In the genomic region with DNA sequence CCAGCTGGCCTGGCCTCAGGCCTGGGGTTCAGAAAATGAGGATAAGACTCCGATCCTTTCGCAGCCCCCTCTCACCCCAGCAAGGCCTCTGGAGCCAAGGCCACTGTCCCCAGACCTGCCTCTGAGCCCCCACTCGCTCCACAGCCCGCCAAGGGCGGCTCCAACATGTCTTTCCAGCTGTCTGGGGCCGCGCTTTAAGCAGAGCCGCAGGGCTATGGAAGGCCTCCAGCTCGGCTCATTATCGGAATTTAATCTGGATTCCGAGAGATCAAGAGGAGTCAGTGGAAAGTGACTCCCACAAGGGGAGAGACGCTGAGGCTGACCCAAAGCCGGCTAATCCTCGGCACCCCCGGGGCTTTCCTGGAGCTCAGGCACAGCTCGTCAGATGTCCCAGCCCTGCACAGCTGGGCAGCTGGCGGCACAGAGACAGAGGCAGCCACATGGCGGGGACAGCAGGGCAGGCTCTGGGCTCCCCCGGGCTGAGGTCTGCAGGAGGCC, we compare ENCODE assay signal across 19 cellular contexts. TPM values are rescaled to one million over a fixed set of nuclear protein-coding genes. Genes with fewer than 3 reads are reported as not detected.
DNase-seq lines count a peak whose midpoint lies in the region; ATAC-seq and TF ChIP-seq lines count a peak whose summit lies in the region.
"Had no signal": no experiment of that assay in that cellular context is flagged by ENCODE, and none has a peak within 500 bp of the region (broad histone marks: within the 10 kb centered on the region; RNA-seq: fewer than 3 reads in every experiment).

No MANE protein-coding gene starts in this region.

- DNase-seq in SJCRH30 (peak; percentile 100), right cardiac atrium (peak in 2 of 3 donors; percentile 19 to 61), spleen (no peak)
- no peak for DNase-seq in effector memory CD4-positive, alpha-beta T cell
- DNase-seq in activated CD4-positive, CD25-positive, alpha-beta regulatory T cell treated with anti-CD3 and anti-CD28 coated beads, Interleukin-2, amount 50 U/mL, for 72 hours = no peak
- DNase-seq: activated CD4-positive, alpha-beta T cell treated with anti-CD3 and anti-CD28 coated beads for 1 hour; activated CD8-positive, alpha-beta memory T cell treated with anti-CD3 and anti-CD28 coated beads, Interleukin-2, amount 50 U/mL, for 4 hours; activated naive CD4-positive, alpha-beta T cell treated with anti-CD3 and anti-CD28 coated beads, Interleukin-2, amount 50 U/mL, for 16 hours; CD4-positive, CD25-positive, alpha-beta regulatory T cell; Karpas-422; NCI-H1436 treated with DMSO at 0.1 percent for 48 hours; NCI-H446 treated with DMSO at 0.1 percent for 48 hours; PC-9; T-cell had no signal

- H3K4me3 ChIP-seq in HEK293 (ENCODE audit: low read depth, low read length) = no peak overlapping the region
- H3K4me3 ChIP-seq in SJCRH30 = peak overlapping the region; percentile 39
- H3K4me3 ChIP-seq in right cardiac atrium (ENCODE audit: low read length) = no peak overlapping the region
- H3K4me3 ChIP-seq in spleen = no peak overlapping the region
- no peak overlapping the region for H3K4me3 ChIP-seq in effector memory CD4-positive, alpha-beta T cell (ENCODE audit: insufficient read depth, low read depth, low read length, poor library complexity, severe bottlenecking)
- H3K4me3 ChIP-seq: PC-9 had no signal

- peak; percentile 24 to 27 for ATAC-seq in right cardiac atrium
- ATAC-seq in GM19035 (IDR thresholded peaks at IDR 0.05; ENCODE audit: unreplicated experiment) = no peak
- no peak for ATAC-seq in HG02798 (IDR thresholded peaks at IDR 0.05; ENCODE audit: poor library complexity, unreplicated experiment)
- ATAC-seq: T-cell had no signal

- POLR2A ChIA-PET in HEK293 (lab: Yijun Ruan, JAX) = no interaction called here

- H3K9me3 ChIP-seq in HEK293 (ENCODE audit: control insufficient read depth, insufficient read depth, low read depth, low read length) (no peaks in the 10 kb centered on the region), SJCRH30 (replicated peaks) (no peaks in the 10 kb centered on the region), right cardiac atrium (ENCODE audit: control insufficient read depth, low read length) (no peaks in the 10 kb centered on the region), spleen (no peaks in the 10 kb centered on the region)
- H3K9me3 ChIP-seq in effector memory CD4-positive, alpha-beta T cell (ENCODE audit: control insufficient read depth, low read length) = no peaks in the 10 kb centered on the region

- TF ChIP-seq POLR2A in spleen (IDR thresholded peaks at IDR 0.05) = no peak

- TF ChIP-seq CTCF in HEK293 (tag by site-specific recombination; IDR thresholded peaks at IDR 0.05) (no peak), spleen (IDR thresholded peaks at IDR 0.05 in 8 of 11, conservative IDR thresholded peaks at IDR 0.05 in 3 of 11) (no peak)

- H3K27ac ChIP-seq in HEK293 (ENCODE audit: extremely low read depth, low read depth, low read length) (no peak overlapping the region), SJCRH30 (peak overlapping the region; percentile 80), right cardiac atrium (ENCODE audit: low read length) (peak overlapping the region; percentile 10), spleen (peak overlapping the region in 5 of 8 donors; percentile 14 to 59 (median 45))
- H3K27ac ChIP-seq in effector memory CD4-positive, alpha-beta T cell (ENCODE audit: insufficient read depth, low read length, poor library complexity, severe bottlenecking) = no peak overlapping the region
- H3K27ac ChIP-seq: PC-9 had no signal

- CTCF ChIA-PET in HEK293 (lab: Yijun Ruan, JAX) = interaction anchor here (2.9 kb wide), 1 partner anchor 108 kb away, joined by 14 read pairs; no protein-coding TSS in a partner anchor

- WGBS in right cardiac atrium = 38% methylated on average over 19 of the region's 19 CpGs
- 61 to 74% (median 65%) methylated on average over 18 to 19 of the region's 19 CpGs for WGBS in spleen, 5 donors

- H3K4me1 ChIP-seq in HEK293 (ENCODE audit: control insufficient read depth, insufficient read depth, low read length) (no peaks in the 10 kb centered on the region), SJCRH30 (peaks cover 37% of the 10 kb centered on the region), right cardiac atrium (ENCODE audit: control insufficient read depth, insufficient read depth, low read length) (peaks cover 3% of the 10 kb centered on the region), spleen (peaks cover 0 to 23% (median 0%) of the 10 kb centered on the region in 6 donors)
- no peaks in the 10 kb centered on the region for H3K4me1 ChIP-seq in effector memory CD4-positive, alpha-beta T cell (ENCODE audit: control insufficient read depth, insufficient read depth, low read length, poor library complexity, severe bottlenecking)

- H3K36me3 ChIP-seq in HEK293 (ENCODE audit: control insufficient read depth in 2 of 2, insufficient read depth in 1 of 2, low read length in 2 of 2) = peaks cover 0 to 30% of the 10 kb centered on the region in 2 experiments; a peak in 1 of 3 replicates
- no peaks in the 10 kb centered on the region for H3K36me3 ChIP-seq in SJCRH30
- H3K36me3 ChIP-seq in spleen = no peaks in the 10 kb centered on the region
- no peaks in the 10 kb centered on the region for H3K36me3 ChIP-seq in effector memory CD4-positive, alpha-beta T cell (ENCODE audit: control insufficient read depth, insufficient read depth, low read length)

- intact Hi-C loops in right cardiac atrium (cut with DNase I) (no loop called here), spleen (cut with DNase I; ENCODE audit: low total_unique reads) (no loop called here)

- H3K27me3 ChIP-seq in SJCRH30 (no peaks in the 10 kb centered on the region), right cardiac atrium (ENCODE audit: control insufficient read depth, insufficient read depth) (no peaks in the 10 kb centered on the region), spleen (replicated peaks in 1 of 7) (peaks cover 0 to 19% (median 0%) of the 10 kb centered on the region in 7 donors)
- H3K27me3 ChIP-seq in effector memory CD4-positive, alpha-beta T cell (replicated peaks; ENCODE audit: control insufficient read depth, insufficient read depth, low read length, poor library complexity, severe bottlenecking) = no peaks in the 10 kb centered on the region

TF ChIP-seq in HEK293, 187 proteins besides CTCF, POLR2A, EP300 and RAD21:
- no peak for TF ChIP-seq ZNF571 (tag by site-specific recombination; IDR thresholded peaks at IDR 0.05)
- no peak for TF ChIP-seq ZNF335 (tag by site-specific recombination; conservative IDR thresholded peaks at IDR 0.05)
- TF ChIP-seq ZIC2 (tag by site-specific recombination; IDR thresholded peaks at IDR 0.05) = peak; percentile 88
TF ChIP-seq in HEK293: peak in this region for 1.

RNA-seq across cellular contexts. Expression of gene BMP7, which starts 41.8 kb away (rescaled TPM):
- 14.6 and 15.6 TPM in 2 replicates for total RNA-seq in SJCRH30 (2014; rRNA removed; shearing (Covaris generic))
- total RNA-seq in right cardiac atrium (10 to 100 TPM; 29.1 to 39.4 (median 32.3) TPM), spleen (1 to 10 TPM in 2 of 7 donors, under 1 TPM in 4, not detected in 1; 0.43 to 1.5 (median 0.95) TPM)
- polyA plus RNA-seq in right cardiac atrium (22.4 TPM), spleen (under 1 TPM; 0.26 to 0.58 (median 0.36) TPM)
- total RNA-seq: bronchial epithelial cell; CD4-positive, CD25-positive, alpha-beta regulatory T cell; glomerular endothelial cell; T-cell had no signal
- polyA plus RNA-seq: CD4-positive, CD25-positive, alpha-beta regulatory T cell had no signal

Comparison
In these comparisons a context has a peak if more than half of its experiments do, and no peak if none do; other contexts are left out.
1. H3K27ac ChIP-seq: peak in SJCRH30 (single experiment), right cardiac atrium (single experiment) and spleen (5 of 8); none in HEK293 (single experiment) and effector memory CD4-positive, alpha-beta T cell (single experiment).
2. DNase-seq: peak in SJCRH30 (2 of 2) and right cardiac atrium (2 of 3); none in spleen (single experiment), effector memory CD4-positive, alpha-beta T cell (0 of 3) and activated CD4-positive, CD25-positive, alpha-beta regulatory T cell treated with anti-CD3 and anti-CD28 coated beads, Interleukin-2, amount 50 U/mL, for 72 hours (single experiment).
3. ATAC-seq: peak in right cardiac atrium (2 of 2); none in GM19035 (single experiment) and HG02798 (single experiment).